In genomic region chr9:93346240-93347112, GRCh38 we compare ENCODE assay signal across 8 cellular contexts.
DNase-seq lines count a peak whose midpoint lies in the region; ATAC-seq and TF ChIP-seq lines count a peak whose summit lies in the region.

No MANE protein-coding gene starts in this region.

- H3K9me3 ChIP-seq in thymus (ENCODE audit: control insufficient read depth) = no peaks in the 10 kb centered on the region

- no peak for TF ChIP-seq CTCF in mesothelial cell of epicardium (IDR thresholded peaks at IDR 0.05; ENCODE audit: unreplicated experiment)

- 13% methylated on average over 64 of the region's 64 CpGs for WGBS in thymus

- H3K4me1 Mint-ChIP-seq in mesothelial cell of epicardium = peaks cover 10% of the 10 kb centered on the region

- H3K36me3 Mint-ChIP-seq in mesothelial cell of epicardium = no peaks in the 10 kb centered on the region

- H3K27me3 ChIP-seq in thymus (ENCODE audit: control insufficient read depth, insufficient read depth) = peaks cover 20% of the 10 kb centered on the region

- no peak overlapping the region for H3K27ac ChIP-seq in thymus (ENCODE audit: low read depth)

- no peaks in the 10 kb centered on the region for H3K36me3 ChIP-seq in thymus (ENCODE audit: control insufficient read depth, insufficient read depth)

- peak overlapping the region; percentile 76 for H3K4me3 Mint-ChIP-seq in mesothelial cell of epicardium

- no peaks in the 10 kb centered on the region for H3K4me1 ChIP-seq in thymus (ENCODE audit: control insufficient read depth, insufficient read depth, low read length)

- ATAC-seq in GM18519 (IDR thresholded peaks at IDR 0.05; ENCODE audit: low FRiP score, unreplicated experiment) (no peak), GM18873 (IDR thresholded peaks at IDR 0.05; ENCODE audit: low FRiP score, unreplicated experiment) (no peak)

- H3K27me3 Mint-ChIP-seq in mesothelial cell of epicardium (ENCODE audit: low read depth) = peaks cover 92% of the 10 kb centered on the region

- no peaks in the 10 kb centered on the region for H3K9me3 Mint-ChIP-seq in mesothelial cell of epicardium

- no peak overlapping the region for H3K27ac Mint-ChIP-seq in mesothelial cell of epicardium

- peak overlapping the region; percentile 1 for H3K4me3 ChIP-seq in thymus (ENCODE audit: low read length)

- peak; percentile 63 for DNase-seq in activated CD8-positive, alpha-beta memory T cell treated with anti-CD3 and anti-CD28 coated beads for 24 hours
- no peak for DNase-seq in activated CD8-positive, alpha-beta memory T cell treated with anti-CD3 and anti-CD28 coated beads, Interleukin-2, amount 50 U/mL, for 4 hours
- peak; percentile 79 for DNase-seq in ecto neural progenitor cell (ENCODE audit: low spot score)
- peak in 1 of 2 experiments; percentile 47 for DNase-seq in mesothelial cell of epicardium (ENCODE audit: low spot score in 2 of 2, unreplicated experiment in 2 of 2)
- DNase-seq in NCI-H146 treated with DMSO at 0.1 percent for 48 hours (lab: John Stamatoyannopoulos, UW; ENCODE audit: unreplicated experiment) = no peak

Comparison
In these comparisons a context has a peak if more than half of its experiments do, and no peak if none do; other contexts are left out.
1. DNase-seq: peak in activated CD8-positive, alpha-beta memory T cell treated with anti-CD3 and anti-CD28 coated beads for 24 hours (single experiment) and ecto neural progenitor cell (single experiment); none in activated CD8-positive, alpha-beta memory T cell treated with anti-CD3 and anti-CD28 coated beads, Interleukin-2, amount 50 U/mL, for 4 hours (single experiment) and NCI-H146 treated with DMSO at 0.1 percent for 48 hours (single experiment).